Comparison of ENCODE assay signal across 8 cellular contexts in genomic region chr2:36965751-36966369, GRCh38. TPM values are rescaled to one million over a fixed set of nuclear protein-coding genes. Genes with fewer than 3 reads are reported as not detected.
DNase-seq lines count a peak whose midpoint lies in the region; ATAC-seq and TF ChIP-seq lines count a peak whose summit lies in the region.

No MANE protein-coding gene starts in this region.

- peak; percentile 28 for ATAC-seq in GM18868 (IDR thresholded peaks at IDR 0.05; ENCODE audit: unreplicated experiment)
- ATAC-seq in HG03135 (IDR thresholded peaks at IDR 0.05; ENCODE audit: unreplicated experiment) = peak; percentile 38
- peak; percentile 14 to 65 (median 22) for ATAC-seq in heart right ventricle
- peak; percentile 35 for ATAC-seq in sciatic nerve

- peaks cover 32% of the 10 kb centered on the region for H3K79me2 ChIP-seq in OCI-LY7 (ENCODE audit: insufficient read depth, low read depth, low read length)

- H3K36me3 Mint-ChIP-seq in activated naive CD8-positive, alpha-beta T cell = peaks cover 2% of the 10 kb centered on the region

- H3K9me2 ChIP-seq in OCI-LY7 (ENCODE audit: insufficient read depth, low read length) = no peaks in the 10 kb centered on the region

- no peaks in the 10 kb centered on the region for H3K27me3 ChIP-seq in AG04450 (ENCODE audit: control insufficient read depth, insufficient read depth, low read length)
- H3K27me3 ChIP-seq in heart right ventricle = no peaks in the 10 kb centered on the region

- no peaks in the 10 kb centered on the region for H3K9me3 Mint-ChIP-seq in activated naive CD8-positive, alpha-beta T cell (ENCODE audit: low read depth)

- intact Hi-C loops in OCI-LY7 (cut with micrococcal nuclease; ENCODE audit: unreplicated experiment) (loop anchor here (2.0 to 5.0 kb wide), 4 partner anchors 69 to 706 kb away; partner anchors contain the start of genes CDC42EP3, CEBPZOS, GPATCH11 and HEATR5B), heart right ventricle (cut with DNase I) (loop anchor here in 2 of 10 donors (5.0 to 10.0 kb wide), 2 partner anchors 34 to 51 kb away; no protein-coding TSS in a partner anchor), sciatic nerve (cut with DNase I) (no loop called here)

- H2AFZ ChIP-seq in OCI-LY7 (ENCODE audit: low read length) = peak overlapping the region; percentile 96

- TF ChIP-seq CTCF in AG04450 (IDR thresholded peaks at IDR 0.05; ENCODE audit: low read depth, low read length) = no peak
- TF ChIP-seq CTCF in OCI-LY7 (conservative IDR thresholded peaks at IDR 0.05; ENCODE audit: low read length) = no peak
- no peak for TF ChIP-seq CTCF in heart right ventricle (IDR thresholded peaks at IDR 0.05)

- peaks cover 50% of the 10 kb centered on the region for H3K4me1 Mint-ChIP-seq in activated naive CD8-positive, alpha-beta T cell (ENCODE audit: low read depth)

- H3K27ac ChIP-seq in AG04450 (ENCODE audit: low read depth, low read length) (peak overlapping the region; percentile 25), OCI-LY7 (ENCODE audit: low read depth, low read length, poor library complexity, severe bottlenecking) (peak overlapping the region; percentile 59), heart right ventricle (peak overlapping the region; percentile 76 to 96 (median 94))

- 0 to 1% methylated on average over 33 to 41 of the region's 42 CpGs for WGBS in heart right ventricle, 2 donors

- H3K36me3 ChIP-seq in OCI-LY7 (ENCODE audit: insufficient read depth, low read length) (0 out of 2 replicates have a peak, but pooled peaks cover 4% of the 10 kb centered on the region), heart right ventricle (no peaks in the 10 kb centered on the region)

- no peaks in the 10 kb centered on the region for H3K9me3 ChIP-seq in AG04450 (ENCODE audit: control insufficient read depth, insufficient read depth, low read length)
- H3K9me3 ChIP-seq in OCI-LY7 (ENCODE audit: low read length) = no peaks in the 10 kb centered on the region
- H3K9me3 ChIP-seq in heart right ventricle = no peaks in the 10 kb centered on the region

- no peaks in the 10 kb centered on the region for H3K27me3 Mint-ChIP-seq in activated naive CD8-positive, alpha-beta T cell

- peak overlapping the region; percentile 91 for H3K4me3 ChIP-seq in AG04450 (ENCODE audit: low read depth, low read length)
- H3K4me3 ChIP-seq in OCI-LY7 (ENCODE audit: low read depth, low read length, poor library complexity, severe bottlenecking) = peak overlapping the region; percentile 94
- H3K4me3 ChIP-seq in heart right ventricle = peak overlapping the region; percentile 26 to 98 (median 82)

- H3K4me2 ChIP-seq in OCI-LY7 (ENCODE audit: low read length) = peak overlapping the region; percentile 88

- H3K27ac Mint-ChIP-seq in activated naive CD8-positive, alpha-beta T cell = peak overlapping the region; percentile 83

- H3K4me1 ChIP-seq in OCI-LY7 (ENCODE audit: insufficient read depth, low read length, poor library complexity, severe bottlenecking) = peaks cover 30% of the 10 kb centered on the region
- H3K4me1 ChIP-seq in heart right ventricle = peaks cover 0 to 56% (median 35%) of the 10 kb centered on the region in 9 donors

- POLR2A ChIA-PET in AG04450 (lab: Yijun Ruan, JAX) (interaction anchor here (0.7 to 1.3 kb wide), 3 partner anchors 16 to 96 kb away, joined by 3 to 6 read pairs (median 3); no protein-coding TSS in a partner anchor), OCI-LY7 (lab: Charles Lee) (interaction anchor here (0.7 to 1.2 kb wide), 3 partner anchors 9 to 912 kb away, joined by 3 to 5 read pairs (median 4); no protein-coding TSS in a partner anchor)

- peak overlapping the region; percentile 98 for H3K4me3 Mint-ChIP-seq in activated naive CD8-positive, alpha-beta T cell

- no TSS peak for BruUV-seq in OCI-LY7 (replicated peaks; lab: Mats Ljungman, UMichigan)

- DNase-seq in AG04450 (ENCODE audit: low read depth, low spot score) (no peak), OCI-LY7 (ENCODE audit: low spot score) (peak; percentile 35), heart right ventricle (peak in 1 of 2 donors; percentile 57), sciatic nerve (ENCODE audit: low spot score) (peak; percentile 77), midbrain (lab: John Stamatoyannopoulos, UW) (no peak)

- CTCF ChIA-PET in AG04450 (lab: Charles Lee) = interaction anchor here (1.9 kb wide), 1 partner anchor 47 kb away, joined by 5 read pairs; no protein-coding TSS in a partner anchor
- CTCF ChIA-PET in OCI-LY7 (lab: Charles Lee; ENCODE audit: unreplicated experiment) = no interaction called here

- peaks cover 16% of the 10 kb centered on the region; the same call in 1 of the 2 replicates for H4K20me1 ChIP-seq in OCI-LY7 (ENCODE audit: insufficient read depth, low read length)

RNA-seq across cellular contexts. Expression of gene STRN, which starts 0.5 kb away (rescaled TPM):
- 15.5 and 20.0 TPM in 2 replicates for polyA plus RNA-seq in AG04450 (2011; rRNA removed)
- polyA minus RNA-seq in AG04450 (2011; rRNA and poly(A)+ RNA removed) = 21.2 and 34.7 TPM in 2 replicates
- 16.0 and 16.1 TPM in 2 replicates for total RNA-seq in OCI-LY7 (2014; rRNA removed; shearing (Covaris generic))
- 32.6 and 33.9 TPM in 2 replicates for total RNA-seq in OCI-LY7 (2022)
- 100 to 1,000 TPM in 2 of 10 donors, 10 to 100 TPM in 8; 37.0 to 102 (median 67.8) TPM for total RNA-seq in heart right ventricle
- 10 to 100 TPM in 1 of 2 donors, 1 to 10 TPM in 1; 8.6 to 12.2 TPM for polyA plus RNA-seq in heart right ventricle
- 38.9 TPM for total RNA-seq in sciatic nerve

Comparison
In these comparisons a context has a peak if more than half of its experiments do, and no peak if none do; other contexts are left out.
1. DNase-seq: peak in OCI-LY7 (single experiment) and sciatic nerve (single experiment); none in AG04450 (single experiment) and midbrain (single experiment).
2. H3K27ac ChIP-seq: peak in every context shown above with its lines; median percentile 94 in heart right ventricle; 59 in OCI-LY7; 25 in AG04450.
3. Peak in every context shown above with its lines, with median percentiles within 50 percentile points of each other: H3K4me3 ChIP-seq and ATAC-seq.